1 cellular context compared by ENCODE assay signal in genomic region chr14:97077687-97078086, GRCh38.
TF ChIP-seq lines count a peak whose summit lies in the region.

No MANE protein-coding gene starts in this region.

TF ChIP-seq in SK-N-SH, 30 proteins besides CTCF, POLR2A, EP300 and RAD21 (continued from another document):
- TF ChIP-seq ZBTB33 (IDR thresholded peaks at IDR 0.05; ENCODE audit: borderline replicate concordance, low read depth), result no peak
- TF ChIP-seq TCF12 (IDR thresholded peaks at IDR 0.05), result no peak
- no peak for TF ChIP-seq PBX3 (IDR thresholded peaks at IDR 0.05)
- no peak for TF ChIP-seq RCOR1 (IDR thresholded peaks at IDR 0.05; ENCODE audit: low read length)
- TF ChIP-seq GATA2 (CRISPR knock-in tag; IDR thresholded peaks at IDR 0.05), result no peak
- no peak for TF ChIP-seq RXRA (IDR thresholded peaks at IDR 0.05; ENCODE audit: borderline replicate concordance, low read depth)
- TF ChIP-seq NRF1 (IDR thresholded peaks at IDR 0.05; ENCODE audit: low read depth, low read length), result no peak
- TF ChIP-seq USF2 (IDR thresholded peaks at IDR 0.05; ENCODE audit: borderline replicate concordance, low read depth, low read length), result no peak
